ENCODE assay signal across 8 cellular contexts in the genomic region with DNA sequence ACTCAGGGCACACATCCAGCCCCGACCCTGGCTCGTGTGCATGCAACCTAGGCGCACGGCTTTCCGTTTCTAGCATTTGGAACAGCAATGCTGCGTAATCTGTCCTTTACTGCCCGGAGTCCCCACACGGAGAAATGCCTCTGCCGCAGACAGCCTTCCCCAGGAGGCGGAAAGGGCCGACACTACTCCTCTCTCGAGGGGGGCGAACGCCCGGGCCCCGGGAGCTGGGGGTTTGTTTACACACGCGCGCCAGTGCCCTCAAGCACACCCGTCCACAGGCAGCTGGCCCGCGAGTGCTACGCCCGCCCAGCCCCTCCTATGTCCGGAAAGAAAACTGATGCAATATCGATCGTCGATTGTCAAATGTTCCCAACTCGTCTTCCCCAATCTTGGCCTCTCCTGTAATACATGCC. TPM values are rescaled to one million over a fixed set of nuclear protein-coding genes. Genes with fewer than 3 reads are reported as not detected.
A peak's percentile ranks its signal among the peaks of the same experiment; 100 is the strongest.
DNase-seq lines count a peak whose midpoint lies in the region; ATAC-seq lines count a peak whose summit lies in the region.

No MANE protein-coding gene starts in this region.

- 0% methylated on average over 18 to 22 of the region's 29 CpGs for WGBS in mesodermal cell (ENCODE audit: insufficient coverage in 2 of 2), 2 experiments

- no peaks in the 10 kb centered on the region for H3K27me3 Mint-ChIP-seq in effector memory CD8-positive, alpha-beta T cell

- DNase-seq in NCI-H187 (lab: John Stamatoyannopoulos, UW): peak; percentile 17 to 77
- DNase-seq in NCI-H187 treated with DMSO at 0.1 percent for 48 hours (lab: John Stamatoyannopoulos, UW): no peak
- peak; percentile 83 for DNase-seq in NCI-H146 (lab: John Stamatoyannopoulos, UW)
- peak in 1 of 3 experiments; percentile 45 for DNase-seq in effector memory CD8-positive, alpha-beta T cell
- peak; percentile 63 for DNase-seq in stimulated activated naive CD4-positive, alpha-beta T cell treated with Interleukin-2 at 50 U/mL for 16 hours (lab: John Stamatoyannopoulos, UW)

- peaks cover 34 to 60% of the 10 kb centered on the region in 2 donors for H3K4me1 Mint-ChIP-seq in effector memory CD8-positive, alpha-beta T cell (ENCODE audit: low read depth in 2 of 2)

- H3K27ac ChIP-seq in mesodermal cell (ENCODE audit: low read depth, low read length, severe bottlenecking): peak overlapping the region; percentile 99

- H3K4me3 Mint-ChIP-seq in effector memory CD8-positive, alpha-beta T cell: peak overlapping the region; percentile 99 to 100

- H3K36me3 Mint-ChIP-seq in effector memory CD8-positive, alpha-beta T cell (ENCODE audit: insufficient read depth): peaks cover 67% of the 10 kb centered on the region

- H3K27ac Mint-ChIP-seq in effector memory CD8-positive, alpha-beta T cell: peak overlapping the region; percentile 100

- H3K36me3 ChIP-seq in mesodermal cell (ENCODE audit: control insufficient read depth, insufficient read depth, low read length): peaks cover 52% of the 10 kb centered on the region

- H3K9me3 Mint-ChIP-seq in effector memory CD8-positive, alpha-beta T cell: no peaks in the 10 kb centered on the region

- H3K9me3 ChIP-seq in mesodermal cell (ENCODE audit: control insufficient read depth, low read length): no peaks in the 10 kb centered on the region

- peak overlapping the region; percentile 79 for H3K4me3 ChIP-seq in mesodermal cell (ENCODE audit: extremely low read depth, insufficient read depth, low read length, poor library complexity, severe bottlenecking)

- peaks cover 18% of the 10 kb centered on the region for H3K4me1 ChIP-seq in mesodermal cell (ENCODE audit: control insufficient read depth, insufficient read depth, low read length, poor library complexity, severe bottlenecking)

- peak; percentile 19 for ATAC-seq in HG02588 (IDR thresholded peaks at IDR 0.05; ENCODE audit: unreplicated experiment)
- ATAC-seq in activated CD4-positive, CD25-positive, alpha-beta regulatory T cell treated with anti-CD3 and anti-CD28 coated beads, Interleukin-2, amount 50 U/mL, for 24 hours: peak; percentile 17 to 25
- ATAC-seq in effector memory CD8-positive, alpha-beta T cell (replicated peaks): peak; percentile 25

RNA-seq across cellular contexts. Expression of a gene that starts 0.8 kb away (rescaled TPM):
- 343 TPM for polyA plus RNA-seq in mesodermal cell (2013, experiment 1 of 2)
- 332 TPM for polyA plus RNA-seq in mesodermal cell (2013, experiment 2 of 2)
